In genomic region chr1:179954494-179955317, GRCh38 we compare ENCODE assay signal across 1 cellular context.
A peak's percentile ranks its signal among the peaks of the same experiment; 100 is the strongest.
TF ChIP-seq lines count a peak whose summit lies in the region.

CEP350 (plus strand) TSS chr1:179954810; CDS start chr1:179986182, 31,372 bp downstream.

TF ChIP-seq in K562, 482 proteins besides CTCF, POLR2A, EP300 and RAD21 (continued from another document):
- TF ChIP-seq ZNF445 (CRISPR knock-in tag; IDR thresholded peaks at IDR 0.05; ENCODE audit: low read depth) (no peak), ELF4 (CRISPR knock-in tag; IDR thresholded peaks at IDR 0.05) (no peak), POLR2H (tag; IDR thresholded peaks at IDR 0.05; ENCODE audit: low read depth) (peak; percentile 91), TAF7 (tag; IDR thresholded peaks at IDR 0.05) (peak; percentile 95), ADNP (tag; IDR thresholded peaks at IDR 0.05) (no peak), HNRNPUL1 (IDR thresholded peaks at IDR 0.05; ENCODE audit: low read length) (no peak), ATF7 (IDR thresholded peaks at IDR 0.05) (peak; percentile 89), MLX (CRISPR knock-in tag; conservative IDR thresholded peaks at IDR 0.05) (0 out of 4 replicates have a peak, but pooled peaks of 1 of the 2 experiments have one; percentile 61), MBD1 (CRISPR knock-in tag; IDR thresholded peaks at IDR 0.05) (no peak), CXXC5 (CRISPR knock-in tag; IDR thresholded peaks at IDR 0.05) (peak; percentile 76), CTBP1 (IDR thresholded peaks at IDR 0.05; ENCODE audit: borderline replicate concordance) (peak; percentile 95), EWSR1 (IDR thresholded peaks at IDR 0.05; ENCODE audit: borderline replicate concordance, low read depth, partially characterized antibody) (no peak), NKRF (IDR thresholded peaks at IDR 0.05; ENCODE audit: borderline replicate concordance) (peak; percentile 69; the same call in 1 of the 2 replicates), HOXB6 (CRISPR knock-in tag; IDR thresholded peaks at IDR 0.05; ENCODE audit: borderline replicate concordance) (no peak), KAT2B (IDR thresholded peaks at IDR 0.05; ENCODE audit: low read depth, low read length) (no peak), HDAC2 (IDR thresholded peaks at IDR 0.05) (no peak), CBX2 (IDR thresholded peaks at IDR 0.05; ENCODE audit: insufficient read depth, low read length, poor library complexity, severe bottlenecking) (no peak), ZNF277 (CRISPR knock-in tag; IDR thresholded peaks at IDR 0.05; ENCODE audit: borderline replicate concordance) (no peak), PRMT5 (CRISPR knock-in tag; IDR thresholded peaks at IDR 0.05) (no peak), TSHZ1 (CRISPR knock-in tag; IDR thresholded peaks at IDR 0.05) (no peak), ZNF511 (CRISPR knock-in tag; IDR thresholded peaks at IDR 0.05) (peak; percentile 25; the same call in 1 of the 2 replicates), NCOA4 (IDR thresholded peaks at IDR 0.05; ENCODE audit: partially characterized antibody) (no peak), CCAR2 (IDR thresholded peaks at IDR 0.05; ENCODE audit: low read depth, low read length) (no peak), NR2C2 (CRISPR knock-in tag; IDR thresholded peaks at IDR 0.05) (peak; percentile 39), NR2C2 (tag; IDR thresholded peaks at IDR 0.05) (peak; percentile 95), SIX5 (IDR thresholded peaks at IDR 0.05; ENCODE audit: borderline replicate concordance in 1 of 2, insufficient read depth in 1 of 2, low read depth in 1 of 2, low read length in 2 of 2) (peak; percentile 70 to 81; a peak in 3 of 4 replicates), ZNF3 (CRISPR knock-in tag; IDR thresholded peaks at IDR 0.05) (no peak), NR4A1 (CRISPR knock-in tag; IDR thresholded peaks at IDR 0.05) (no peak), NR4A1 (tag; IDR thresholded peaks at IDR 0.05) (peak; percentile 37; the same call in 1 of the 2 replicates), JUN (IDR thresholded peaks at IDR 0.05; ENCODE audit: borderline replicate concordance, low read depth, low read length) (peak; percentile 46; the same call in 1 of the 2 replicates), JUN (CRISPR knock-in tag; IDR thresholded peaks at IDR 0.05; ENCODE audit: borderline replicate concordance) (no peak; the same call in 1 of the 2 replicates), PHF8 (IDR thresholded peaks at IDR 0.05; ENCODE audit: borderline replicate concordance, low read length) (peak; percentile 95; the same call in 1 of the 2 replicates), ZNF668 (CRISPR knock-in tag; IDR thresholded peaks at IDR 0.05) (no peak), ELF1 (tag; IDR thresholded peaks at IDR 0.05) (0 out of 2 replicates have a peak, but pooled peaks have one; percentile 8), SIRT6 (IDR thresholded peaks at IDR 0.05; ENCODE audit: low read depth, low read length) (no peak), SMAD2 (IDR thresholded peaks at IDR 0.05; ENCODE audit: low read depth, low read length) (no peak), ZKSCAN3 (CRISPR knock-in tag; IDR thresholded peaks at IDR 0.05) (no peak)
TF ChIP-seq in K562: peak in this region for 173.
